In genomic region chr1:31505884-31506497, GRCh38 we compare ENCODE assay signal across 8 cellular contexts.
DNase-seq lines count a peak whose midpoint lies in the region; TF ChIP-seq lines count a peak whose summit lies in the region.

No MANE protein-coding gene starts in this region.

- peak overlapping the region; percentile 64 for H3K4me3 ChIP-seq in BLaER1
- H3K4me3 ChIP-seq in choroid plexus epithelial cell (ENCODE audit: low read depth, low read length) = no peak overlapping the region
- H3K4me3 ChIP-seq in uterus = no peak overlapping the region

- intact Hi-C loops in uterus (cut with DNase I; ENCODE audit: low total_unique reads) = no loop called here

- peak overlapping the region; percentile 64 for H3K9ac ChIP-seq in BLaER1

- in situ Hi-C loops in KBM-7 (cut with MboI; ENCODE audit: low pct_unique_long_range_greater_than_20kb, low sequenced_read_pairs) = no loop called here

- H3K4me1 ChIP-seq in BLaER1 (peaks cover 100% of the 10 kb centered on the region), uterus (no peaks in the 10 kb centered on the region)

- TF ChIP-seq POLR2A in GM19099 (IDR thresholded peaks at IDR 0.05; ENCODE audit: extremely low read depth, insufficient read length, low read depth) = peak; percentile 69
- TF ChIP-seq POLR2A in uterus (IDR thresholded peaks at IDR 0.05) = no peak

- no peaks in the 10 kb centered on the region for H4K20me1 ChIP-seq in BLaER1

- H3K36me3 ChIP-seq in BLaER1 = no peaks in the 10 kb centered on the region
- no peaks in the 10 kb centered on the region for H3K36me3 ChIP-seq in uterus

- H3K27ac ChIP-seq in BLaER1 (peak overlapping the region; percentile 80), uterus (no peak overlapping the region)

- peak overlapping the region; percentile 87 for H3K4me2 ChIP-seq in BLaER1

- no peaks in the 10 kb centered on the region for H3K27me3 ChIP-seq in BLaER1
- H3K27me3 ChIP-seq in uterus = no peaks in the 10 kb centered on the region

- DNase-seq in KBM-7 = peak; percentile 93
- DNase-seq in choroid plexus epithelial cell (ENCODE audit: low read depth) = peak; percentile 22
- DNase-seq in NCI-H526 treated with DMSO at 0.1 percent for 48 hours (lab: John Stamatoyannopoulos, UW) = no peak
- DNase-seq in NCI-H524 treated with DMSO at 0.1 percent for 48 hours (lab: John Stamatoyannopoulos, UW) = no peak
- no peak for DNase-seq in uterus
- DNase-seq in activated effector memory CD4-positive, alpha-beta T cell treated with Interleukin-2 at 50 U/mL for 16 hours = no peak

- TF ChIP-seq CTCF in choroid plexus epithelial cell (conservative IDR thresholded peaks at IDR 0.05; ENCODE audit: low read depth, low read length) (no peak), uterus (IDR thresholded peaks at IDR 0.05) (no peak)

- H3K9me3 ChIP-seq in BLaER1 (no peaks in the 10 kb centered on the region), uterus (no peaks in the 10 kb centered on the region)

Comparison
In these comparisons a context has a peak if more than half of its experiments do, and no peak if none do; other contexts are left out.
1. DNase-seq: peak in KBM-7 (single experiment) and choroid plexus epithelial cell (single experiment); none in NCI-H526 treated with DMSO at 0.1 percent for 48 hours (single experiment), NCI-H524 treated with DMSO at 0.1 percent for 48 hours (single experiment), uterus (0 of 2) and activated effector memory CD4-positive, alpha-beta T cell treated with Interleukin-2 at 50 U/mL for 16 hours (single experiment).